14 cellular contexts compared by ENCODE assay signal in genomic region chr3:11903047-11903446, GRCh38. TPM values are rescaled to one million over a fixed set of nuclear protein-coding genes. Genes with fewer than 3 reads are reported as not detected.
A peak's percentile ranks its signal among the peaks of the same experiment; 100 is the strongest.
DNase-seq lines count a peak whose midpoint lies in the region; ATAC-seq, FAIRE-seq and TF ChIP-seq lines count a peak whose summit lies in the region.
"Had no signal": no experiment of that assay in that cellular context is flagged by ENCODE, and none has a peak within 500 bp of the region (broad histone marks: within the 10 kb centered on the region; RNA-seq: fewer than 3 reads in every experiment).

No MANE protein-coding gene starts in this region.

- no peaks in the 10 kb centered on the region for H3K36me3 ChIP-seq in GM12878 (ENCODE audit: control insufficient read depth in 2 of 2, insufficient read depth in 2 of 2, low read length in 1 of 2)
- H3K36me3 ChIP-seq: HAP-1 had no signal

- POLR2A ChIA-PET in GM12878 (lab: Charles Lee): no interaction called here

- intact Hi-C loops in GM12878 (cut with micrococcal nuclease; ENCODE audit: unreplicated experiment): no loop called here
- intact Hi-C loops in lower leg skin (cut with DNase I; ENCODE audit: low total_unique reads): no loop called here

- WGBS in GM12878 (ENCODE audit: insufficient coverage, insufficient replicate concordance, low lambda C conversion rate, missing lambda C conversion rate): 49% methylated on average over 12 of the region's 12 CpGs
- 72 to 78% methylated on average over 12 of the region's 12 CpGs for WGBS in lower leg skin, 2 donors

- FAIRE-seq in GM12878 (lab: Jason Lieb, UNC): peak; percentile 18
- FAIRE-seq: D721Med, GM19239 had no signal

- no TSS peak for BruUV-seq in GM12878 (replicated peaks; lab: Mats Ljungman, UMichigan)

- no peak overlapping the region for H2AFZ ChIP-seq in GM12878 (ENCODE audit: control insufficient read depth, low read depth, low read length)

- RAD21 ChIA-PET in GM12878 (lab: Charles Lee; ENCODE audit: unreplicated experiment): no interaction called here

- H3K4me1 ChIP-seq in GM12878 (ENCODE audit: control insufficient read depth, insufficient read depth, low read length): no peaks in the 10 kb centered on the region
- H3K4me1 ChIP-seq: Caco-2, HAP-1 had no signal

- H3K4me1 Mint-ChIP-seq in natural killer cell treated with Interleukin-12 subunit alpha and Interleukin-12 subunit beta and Interleukin-15 and Interleukin-18, amount 100 ng/mL, for 72 hours (ENCODE audit: low read depth in 2 of 2): no peaks in the 10 kb centered on the region
- H3K4me1 Mint-ChIP-seq: B cell had no signal

- TF ChIP-seq RAD21 in GM12878 (IDR thresholded peaks at IDR 0.05; ENCODE audit: insufficient read depth, low read depth, low read length): no peak

- SMC1A ChIA-PET in GM12878 (lab: Charles Lee; ENCODE audit: uncharacterized antibody, unreplicated experiment): no interaction called here

- TF ChIP-seq EP300 in GM12878 (IDR thresholded peaks at IDR 0.05; ENCODE audit: borderline replicate concordance in 1 of 2, control insufficient read depth in 1 of 2, low read depth in 2 of 2, low read length in 2 of 2): no peak

- H3K27ac ChIP-seq in GM12878 (ENCODE audit: control insufficient read depth, insufficient read depth): no peak overlapping the region
- H3K27ac ChIP-seq: C4-2B had no signal

- no peak overlapping the region for H3K4me3 ChIP-seq in GM12878
- no peak overlapping the region for H3K4me3 ChIP-seq in lower leg skin (ENCODE audit: low read depth, poor library complexity, severe bottlenecking)
- H3K4me3 ChIP-seq: HAP-1 had no signal

- TF ChIP-seq CTCF in GM12878 (IDR thresholded peaks at IDR 0.05 in 2 of 3, conservative IDR thresholded peaks at IDR 0.05 in 1 of 3; ENCODE audit: control insufficient read depth in 2 of 3, extremely low read depth in 1 of 3, insufficient read depth in 1 of 3, low read depth in 3 of 3, low read length in 3 of 3) (no peak), lower leg skin (IDR thresholded peaks at IDR 0.05) (no peak)

- in situ Hi-C loops in GM12878 (cut with MboI): no loop called here

- H3K27ac Mint-ChIP-seq in natural killer cell treated with Interleukin-12 subunit alpha and Interleukin-12 subunit beta and Interleukin-15 and Interleukin-18, amount 100 ng/mL, for 72 hours: no peak overlapping the region
- H3K27ac Mint-ChIP-seq: B cell; CD4-positive, alpha-beta T cell had no signal

- no peak for ATAC-seq in GM12878
- ATAC-seq in GM18505 (IDR thresholded peaks at IDR 0.05; ENCODE audit: unreplicated experiment): no peak
- no peak for ATAC-seq in natural killer cell treated with Interleukin-12 subunit alpha and Interleukin-12 subunit beta and Interleukin-15 and Interleukin-18, amount 100 ng/mL, for 72 hours

- no peak overlapping the region for H3K4me3 Mint-ChIP-seq in natural killer cell treated with Interleukin-12 subunit alpha and Interleukin-12 subunit beta and Interleukin-15 and Interleukin-18, amount 100 ng/mL, for 72 hours
- H3K4me3 Mint-ChIP-seq: B cell; CD4-positive, alpha-beta T cell had no signal

- CTCF ChIA-PET in GM12878 (lab: Yijun Ruan, JAX): no interaction called here

- no peak overlapping the region for H3K4me2 ChIP-seq in GM12878 (ENCODE audit: control insufficient read depth, insufficient read depth)

- DNase-seq in Daoy (ENCODE audit: low read depth) (peak; percentile 43), GM12878 (ENCODE audit: low read depth, low spot score) (no peak), kidney glomerular epithelial cell (lab: John Stamatoyannopoulos, UW) (peak; percentile 81), lower leg skin (ENCODE audit: low spot score in 2 of 2) (no peak)
- DNase-seq in natural killer cell treated with Interleukin-12 subunit alpha and Interleukin-12 subunit beta and Interleukin-15 and Interleukin-18, amount 100 ng/mL, for 72 hours (ENCODE audit: low spot score): no peak
- DNase-seq: Caco-2; CD4-positive, alpha-beta T cell; GDM1 had no signal

- H3K9me3 ChIP-seq in GM12878 (replicated peaks; ENCODE audit: control insufficient read depth, insufficient read depth, low read length): no peaks in the 10 kb centered on the region; the same call in 2 of the 3 replicates
- H3K9me3 ChIP-seq: Caco-2, HAP-1 had no signal

- TF ChIP-seq POLR2A in GM12878 (IDR thresholded peaks at IDR 0.05; ENCODE audit: low read depth, low read length) (no peak), GM18505 (IDR thresholded peaks at IDR 0.05; ENCODE audit: borderline replicate concordance, extremely low read depth, insufficient read depth, insufficient read length) (no peak), lower leg skin (IDR thresholded peaks at IDR 0.05) (no peak)

- no peaks in the 10 kb centered on the region for H3K79me2 ChIP-seq in GM12878 (ENCODE audit: control insufficient read depth, insufficient read depth, low read length)

- H3K27me3 Mint-ChIP-seq in natural killer cell treated with Interleukin-12 subunit alpha and Interleukin-12 subunit beta and Interleukin-15 and Interleukin-18, amount 100 ng/mL, for 72 hours: no peaks in the 10 kb centered on the region
- H3K27me3 Mint-ChIP-seq: CD4-positive, alpha-beta T cell had no signal

- peaks cover 1 to 3% of the 10 kb centered on the region in 2 experiments; a peak in 2 of 4 replicates for H3K27me3 ChIP-seq in GM12878 (replicated peaks in 1 of 2; ENCODE audit: control insufficient read depth in 2 of 2, insufficient read depth in 2 of 2, low read length in 1 of 2)

- H3K9ac ChIP-seq in GM12878 (ENCODE audit: control insufficient read depth, insufficient read depth, low read length): no peak overlapping the region

- H3K36me3 Mint-ChIP-seq in natural killer cell treated with Interleukin-12 subunit alpha and Interleukin-12 subunit beta and Interleukin-15 and Interleukin-18, amount 100 ng/mL, for 72 hours: no peaks in the 10 kb centered on the region

- H3K9me3 Mint-ChIP-seq in natural killer cell treated with Interleukin-12 subunit alpha and Interleukin-12 subunit beta and Interleukin-15 and Interleukin-18, amount 100 ng/mL, for 72 hours: no peaks in the 10 kb centered on the region
- H3K9me3 Mint-ChIP-seq: CD4-positive, alpha-beta T cell had no signal

- H4K20me1 ChIP-seq in GM12878 (ENCODE audit: control insufficient read depth, insufficient read depth): no peaks in the 10 kb centered on the region

TF ChIP-seq in GM12878, 131 proteins besides CTCF, POLR2A, EP300 and RAD21:
- no peak for TF ChIP-seq ZNF274 (IDR thresholded peaks at IDR 0.05; ENCODE audit: insufficient read depth, insufficient read length)

RNA-seq across cellular contexts. Expression of gene TAMM41, which starts 56.4 kb away (rescaled TPM):
- 9.5 and 11.1 TPM in 2 replicates for total RNA-seq in Daoy (2014; rRNA removed; shearing (Covaris generic))
- 113 and 119 TPM in 2 replicates for total RNA-seq in GM12878 (2013; cell fraction: nucleolus; rRNA removed)
- total RNA-seq in GM12878 (2014; rRNA removed) (9.3 and 10.4 TPM in 2 replicates), GM12878 (2014; rRNA removed; fragmentation: Illumina TruSeq; extraction: Trizol) (14.3 and 14.5 TPM in 2 replicates), GM12878 (2021) (16.4 and 20.4 TPM in 2 replicates), lower leg skin (10 to 100 TPM in 1 of 4 donors, 1 to 10 TPM in 3; 7.5 to 10.8 (median 9.1) TPM)
- 13.1 TPM for polyA plus RNA-seq in GM12878 (2011; ENCODE audit: low read depth)
- polyA plus RNA-seq in GM12878 (2011; rRNA removed) (16.1 and 20.1 TPM in 2 replicates), GM12878 (2014; fragmentation: Illumina TruSeq; extraction: Trizol) (15.4 and 19.7 TPM in 2 replicates), GM12878 (2014; fragmentation: Nextera tagmentation; extraction: Ambion mirVana) (10 to 100 TPM; 32.2 to 36.6 TPM), GM12878 (2014; rRNA removed) (16.0 and 16.8 TPM in 2 replicates), GM12878 (2016; fragmentation: Nextera tagmentation; extraction: Ambion mirVana) (10 to 100 TPM; 30.6 to 31.4 TPM)
- 17.3 and 21.3 TPM in 2 replicates for polyA plus RNA-seq in GM12878 (2011; cell fraction: cytosol; rRNA removed)
- 38.2 and 41.1 TPM in 2 replicates for polyA plus RNA-seq in GM12878 (2011; cell fraction: nucleus; rRNA removed)
- 14.5 and 19.5 TPM in 2 replicates for polyA plus RNA-seq in GM12878 (2012)
- 21.7 and 30.2 TPM in 2 replicates for polyA minus RNA-seq in GM12878 (2011; rRNA and poly(A)+ RNA removed)
- 10.6 and 14.0 TPM in 2 replicates for polyA minus RNA-seq in GM12878 (2011; cell fraction: cytosol; rRNA and poly(A)+ RNA removed)
- polyA minus RNA-seq in GM12878 (2011; cell fraction: nucleus; rRNA and poly(A)+ RNA removed): 37.6 and 56.4 TPM in 2 replicates
- total RNA-seq in natural killer cell treated with Interleukin-12 subunit alpha and Interleukin-12 subunit beta and Interleukin-15 and Interleukin-18, amount 100 ng/mL, for 72 hours: 10 to 100 TPM; 20.1 to 48.7 TPM

Comparison
In these comparisons a context has a peak if more than half of its experiments do, and no peak if none do; other contexts are left out.
1. DNase-seq: peak in Daoy (single experiment) and kidney glomerular epithelial cell (single experiment); none in GM12878 (single experiment), natural killer cell treated with Interleukin-12 subunit alpha and Interleukin-12 subunit beta and Interleukin-15 and Interleukin-18, amount 100 ng/mL, for 72 hours (single experiment) and lower leg skin (0 of 2).